Comparison of ENCODE assay signal across 11 cellular contexts in the genomic region with DNA sequence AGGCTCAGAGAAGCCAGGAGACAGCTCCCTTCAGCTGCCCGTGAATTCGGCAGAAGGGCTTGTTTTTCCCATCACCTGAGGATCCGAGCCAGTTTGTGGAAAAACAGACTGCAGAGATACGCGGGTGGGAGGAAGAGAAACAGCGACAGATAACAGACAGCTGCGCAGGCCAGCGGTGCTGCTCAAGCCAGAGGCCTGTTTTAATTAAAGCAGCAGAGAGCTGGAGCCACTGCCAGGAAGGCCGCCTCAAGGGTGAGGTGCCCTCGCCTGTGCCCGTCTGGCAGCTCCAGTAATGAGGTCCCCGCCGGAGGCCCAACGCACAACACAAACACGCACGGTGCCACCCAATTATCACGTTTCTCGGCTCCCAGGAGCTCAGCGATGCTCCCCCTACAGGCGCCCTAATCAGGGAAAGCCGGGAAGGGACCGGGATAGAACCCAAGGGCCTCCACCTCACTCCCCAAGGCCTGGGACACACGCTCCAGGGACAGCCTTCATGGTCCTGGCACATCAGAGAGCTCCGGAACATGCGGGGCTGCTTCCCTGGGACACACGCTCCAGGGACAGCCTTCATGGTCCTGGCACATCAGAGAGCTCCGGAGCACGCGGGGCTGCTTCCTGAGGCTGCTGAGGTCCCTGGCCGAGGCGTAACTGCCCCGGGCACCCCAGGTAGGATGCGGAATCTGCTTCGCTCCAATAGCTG.
DNase-seq lines count a peak whose midpoint lies in the region; ATAC-seq, FAIRE-seq and TF ChIP-seq lines count a peak whose summit lies in the region.
"Had no signal": no experiment of that assay in that cellular context is flagged by ENCODE, and none has a peak within 500 bp of the region (broad histone marks: within the 10 kb centered on the region; RNA-seq: fewer than 3 reads in every experiment).

No MANE protein-coding gene starts in this region.

- 73% methylated on average over 32 to 34 of the region's 34 CpGs for WGBS in mesodermal cell (ENCODE audit: insufficient coverage in 2 of 2), 2 experiments

- H3K4me1 ChIP-seq in mesodermal cell (ENCODE audit: control insufficient read depth, insufficient read depth, low read length, poor library complexity, severe bottlenecking) (peaks cover 3% of the 10 kb centered on the region), upper lobe of right lung (peaks cover 28% of the 10 kb centered on the region)

- in situ Hi-C loops in ACHN (cut with HindIII; ENCODE audit: low pct_ligation_motif_present, low pct_unique_long_range_greater_than_20kb, low sequenced_read_pairs) = no loop called here

- no peaks in the 10 kb centered on the region for H3K27me3 ChIP-seq in WERI-Rb-1 (ENCODE audit: insufficient read depth, low read depth, severe bottlenecking)
- no peaks in the 10 kb centered on the region for H3K27me3 ChIP-seq in upper lobe of right lung

- H3K27ac ChIP-seq in WERI-Rb-1 (no peak overlapping the region), mesodermal cell (ENCODE audit: low read depth, low read length, severe bottlenecking) (peak overlapping the region; percentile 41), upper lobe of right lung (peak overlapping the region; percentile 42)

- intact Hi-C loops in upper lobe of right lung (cut with DNase I) = no loop called here

- DNase-seq in WERI-Rb-1 (no peak), fibroblast of villous mesenchyme (ENCODE audit: low read depth) (peak; percentile 28), upper lobe of right lung (peak; percentile 54), ACHN (no peak), GM12892 (ENCODE audit: insufficient read length) (no peak)
- DNase-seq in activated naive CD4-positive, alpha-beta T cell treated with anti-CD3 and anti-CD28 coated beads, Interleukin-2, amount 50 U/mL, for 16 hours = no peak
- DNase-seq in activated T-cell treated with anti-CD3 and anti-CD28 coated beads, Interleukin-2, amount 50 U/mL, for 48 hours = no peak
- DNase-seq: activated CD4-positive, alpha-beta T cell treated with anti-CD3 and anti-CD28 coated beads for 1 hour; activated naive CD8-positive, alpha-beta T cell treated with anti-CD3 and anti-CD28 coated beads for 36 hours; MV-4-11 had no signal

- no peaks in the 10 kb centered on the region for H3K9me3 ChIP-seq in WERI-Rb-1 (ENCODE audit: severe bottlenecking)
- H3K9me3 ChIP-seq in mesodermal cell (ENCODE audit: control insufficient read depth, low read length) = peaks cover 4% of the 10 kb centered on the region
- no peaks in the 10 kb centered on the region for H3K9me3 ChIP-seq in upper lobe of right lung

- H3K36me3 ChIP-seq in WERI-Rb-1 = peaks cover 3% of the 10 kb centered on the region; the same call in 1 of the 2 replicates
- no peaks in the 10 kb centered on the region for H3K36me3 ChIP-seq in mesodermal cell (ENCODE audit: control insufficient read depth, insufficient read depth, low read length)
- no peaks in the 10 kb centered on the region for H3K36me3 ChIP-seq in upper lobe of right lung

- TF ChIP-seq CTCF in WERI-Rb-1 (IDR thresholded peaks at IDR 0.05; ENCODE audit: low read depth, low read length) (peak; percentile 22; the same call in 1 of the 2 replicates), fibroblast of villous mesenchyme (IDR thresholded peaks at IDR 0.05; ENCODE audit: insufficient read depth, low read depth, low read length) (peak; percentile 41), upper lobe of right lung (IDR thresholded peaks at IDR 0.05) (no peak)

- no peak for FAIRE-seq in GM12892 (lab: Jason Lieb, UNC)

- ATAC-seq in upper lobe of right lung = no peak

- H3K4me3 ChIP-seq in WERI-Rb-1 (ENCODE audit: low read depth, low read length) (no peak overlapping the region), fibroblast of villous mesenchyme (ENCODE audit: low read depth, low read length) (no peak overlapping the region), mesodermal cell (ENCODE audit: extremely low read depth, insufficient read depth, low read length, poor library complexity, severe bottlenecking) (no peak overlapping the region), upper lobe of right lung (no peak overlapping the region)

- no peak for TF ChIP-seq POLR2A in GM12892 (IDR thresholded peaks at IDR 0.05; ENCODE audit: low read depth, low read length)

Comparison
In these comparisons a context has a peak if more than half of its experiments do, and no peak if none do; other contexts are left out.
1. DNase-seq: peak in fibroblast of villous mesenchyme (single experiment) and upper lobe of right lung (single experiment); none in WERI-Rb-1 (single experiment), activated naive CD4-positive, alpha-beta T cell treated with anti-CD3 and anti-CD28 coated beads, Interleukin-2, amount 50 U/mL, for 16 hours (single experiment), ACHN (single experiment), GM12892 (single experiment) and activated T-cell treated with anti-CD3 and anti-CD28 coated beads, Interleukin-2, amount 50 U/mL, for 48 hours (0 of 2).